ENCODE assay signal across 23 cellular contexts in the genomic region with DNA sequence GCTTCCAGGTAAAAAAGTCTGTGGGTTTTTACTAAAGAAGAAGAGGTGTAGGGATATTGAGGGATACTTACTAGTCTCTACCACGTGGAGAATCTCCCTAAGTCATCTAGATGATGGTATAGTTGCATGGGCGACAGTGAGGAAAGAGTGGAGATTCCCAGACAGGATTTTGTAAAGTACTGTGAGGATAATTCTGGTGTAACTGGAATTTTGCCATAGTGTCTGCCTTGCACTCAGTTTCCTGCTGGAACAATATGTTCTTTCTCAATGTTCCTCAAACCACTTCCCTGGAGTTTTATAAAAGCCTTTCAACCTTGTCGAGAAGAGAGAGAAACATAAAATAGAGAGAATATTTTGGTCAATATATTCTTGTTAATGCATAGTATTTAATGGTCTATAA.
A peak's percentile ranks its signal among the peaks of the same experiment; 100 is the strongest.
DNase-seq lines count a peak whose midpoint lies in the region; ATAC-seq and TF ChIP-seq lines count a peak whose summit lies in the region.
"Had no signal": no experiment of that assay in that cellular context is flagged by ENCODE, and none has a peak within 500 bp of the region (broad histone marks: within the 10 kb centered on the region; RNA-seq: fewer than 3 reads in every experiment).

No MANE protein-coding gene starts in this region.

- H3F3A ChIP-seq in MM.1S (ENCODE audit: insufficient read depth, low read length), result no peaks in the 10 kb centered on the region

- H3K9me3 ChIP-seq in heart left ventricle, result no peaks in the 10 kb centered on the region
- H3K9me3 ChIP-seq in left ventricle myocardium inferior (replicated peaks), result no peaks in the 10 kb centered on the region
- no peaks in the 10 kb centered on the region for H3K9me3 ChIP-seq in hepatocyte (ENCODE audit: low read depth)
- H3K9me3 ChIP-seq in skeletal muscle satellite cell (replicated peaks; ENCODE audit: low read length), result no peaks in the 10 kb centered on the region
- H3K9me3 ChIP-seq in uterus, result no peaks in the 10 kb centered on the region
- H3K9me3 ChIP-seq in MM.1S (replicated peaks; ENCODE audit: insufficient read depth, low read length), result no peaks in the 10 kb centered on the region
- H3K9me3 ChIP-seq: stomach, thyroid gland had no signal

- H3K9me2 ChIP-seq in hepatocyte (replicated peaks; ENCODE audit: insufficient read depth) (no peaks in the 10 kb centered on the region), MM.1S (replicated peaks; ENCODE audit: insufficient read depth, low read length) (no peaks in the 10 kb centered on the region)

- no peak for TF ChIP-seq CTCF in heart left ventricle (IDR thresholded peaks at IDR 0.05)
- no peak for TF ChIP-seq CTCF in left ventricle myocardium inferior (IDR thresholded peaks at IDR 0.05; ENCODE audit: borderline replicate concordance)
- TF ChIP-seq CTCF in epithelial cell of esophagus (IDR thresholded peaks at IDR 0.05; ENCODE audit: insufficient read depth, low read depth, low read length, missing control alignments), result no peak
- TF ChIP-seq CTCF in hepatocyte (IDR thresholded peaks at IDR 0.05; ENCODE audit: poor library complexity), result no peak
- TF ChIP-seq CTCF in uterus (IDR thresholded peaks at IDR 0.05), result no peak
- TF ChIP-seq CTCF in MM.1S (IDR thresholded peaks at IDR 0.05; ENCODE audit: low read length), result no peak

- peak in 3 of 4 donors; percentile 13 to 61 (median 20) for ATAC-seq in heart left ventricle
- ATAC-seq in HG02642 (IDR thresholded peaks at IDR 0.05; ENCODE audit: poor library complexity, unreplicated experiment), result no peak
- ATAC-seq: activated CD4-positive, CD25-positive, alpha-beta regulatory T cell treated with anti-CD3 and anti-CD28 coated beads, Interleukin-2, amount 50 U/mL, for 24 hours; activated T-cell treated with anti-CD3 and anti-CD28 coated beads, Interleukin-2, amount 50 U/mL, for 72 hours; foreskin keratinocyte had no signal

- TF ChIP-seq POLR2A in heart left ventricle (IDR thresholded peaks at IDR 0.05) (no peak), uterus (IDR thresholded peaks at IDR 0.05) (no peak)

- no peaks in the 10 kb centered on the region for H4K20me1 ChIP-seq in hepatocyte (ENCODE audit: insufficient read depth, poor library complexity, severe bottlenecking)
- no peaks in the 10 kb centered on the region for H4K20me1 ChIP-seq in MM.1S (ENCODE audit: insufficient read depth, low read length)

- WGBS in heart left ventricle, 4 donors, result 36 to 62% (median 48%) methylated on average over 3 of the region's 3 CpGs
- 78% methylated on average over 3 of the region's 3 CpGs for WGBS in hepatocyte (ENCODE audit: low lambda C conversion rate, missing lambda C conversion rate)

- no peak overlapping the region for H3K9ac ChIP-seq in skeletal muscle satellite cell (ENCODE audit: low read depth, low read length)
- no peak overlapping the region for H3K9ac ChIP-seq in MM.1S (ENCODE audit: low read length)

- H3K36me3 ChIP-seq in heart left ventricle (no peaks in the 10 kb centered on the region), left ventricle myocardium inferior (no peaks in the 10 kb centered on the region), hepatocyte (replicated peaks; ENCODE audit: insufficient read depth, low read depth) (no peaks in the 10 kb centered on the region), skeletal muscle satellite cell (ENCODE audit: insufficient read depth, low read length) (no peaks in the 10 kb centered on the region), uterus (no peaks in the 10 kb centered on the region), MM.1S (replicated peaks; ENCODE audit: insufficient read depth, low read length) (no peaks in the 10 kb centered on the region)
- H3K36me3 ChIP-seq: stomach, thyroid gland had no signal

- H3K4me3 ChIP-seq in heart left ventricle (no peak overlapping the region), left ventricle myocardium inferior (no peak overlapping the region), epithelial cell of esophagus (ENCODE audit: low read length) (no peak overlapping the region), hepatocyte (no peak overlapping the region), skeletal muscle satellite cell (ENCODE audit: low read length) (no peak overlapping the region), uterus (no peak overlapping the region), MM.1S (ENCODE audit: low read length) (no peak overlapping the region)
- H3K4me3 ChIP-seq: SK-N-MC, stomach, thyroid gland had no signal

- H3K4me2 ChIP-seq in hepatocyte, result no peak overlapping the region
- peak overlapping the region; percentile 4 for H3K4me2 ChIP-seq in skeletal muscle satellite cell (ENCODE audit: low read length)
- no peak overlapping the region for H3K4me2 ChIP-seq in MM.1S (ENCODE audit: low read depth, low read length)

- DNase-seq in heart left ventricle (no peak), left ventricle myocardium inferior (no peak), epithelial cell of esophagus (ENCODE audit: low read depth) (peak; percentile 13), hepatocyte (ENCODE audit: low spot score) (no peak), uterus (no peak), MM.1S (no peak)
- DNase-seq: activated CD4-positive, alpha-beta T cell treated with anti-CD3 and anti-CD28 coated beads, Interleukin-2, amount 50 U/mL, for 48 hours; activated naive CD4-positive, alpha-beta T cell; activated T-cell treated with anti-CD3 and anti-CD28 coated beads, Interleukin-2, amount 50 U/mL, for 72 hours; CD4-positive, CD25-positive, alpha-beta regulatory T cell; foreskin keratinocyte; NCI-H1105; NCI-H187 treated with DMSO at 0.1 percent for 48 hours; NCI-H524; OCI-M1; stimulated activated CD4-positive, alpha-beta T cell treated with anti-CD3 and anti-CD28 coated beads, Interleukin-12 subunit alpha, Interleukin-12 subunit beta, amount 100 ng/mL, for 4 hours; stimulated activated CD4-positive, alpha-beta T cell treated with anti-CD3 and anti-CD28 coated beads, Interleukin-2, amount 100 ng/mL, for 48 hours; stomach; thyroid gland had no signal

- H3K27ac ChIP-seq in heart left ventricle (peak overlapping the region in 1 of 12 donors; percentile 16), left ventricle myocardium inferior (replicated peaks) (no peak overlapping the region), hepatocyte (peak overlapping the region; percentile 52), uterus (no peak overlapping the region), MM.1S (ENCODE audit: low read length) (no peak overlapping the region)
- H3K27ac ChIP-seq: foreskin keratinocyte, SK-N-MC, stomach, thyroid gland had no signal

- intact Hi-C loops in heart left ventricle (cut with DNase I) (loop anchor here in 3 of 10 donors (10.0 kb wide), 3 partner anchors 93 to 793 kb away; a partner anchor contains a TSS), left ventricle myocardium inferior (cut with micrococcal nuclease) (loop anchor here (10.0 kb wide), 1 partner anchor 203 kb away; no protein-coding TSS in a partner anchor), uterus (cut with DNase I; ENCODE audit: low total_unique reads) (no loop called here)

- no peak overlapping the region for H2AFZ ChIP-seq in hepatocyte
- H2AFZ ChIP-seq in MM.1S (ENCODE audit: low read length), result no peak overlapping the region

- H3K27me3 ChIP-seq in heart left ventricle (no peaks in the 10 kb centered on the region), left ventricle myocardium inferior (ENCODE audit: low read depth) (no peaks in the 10 kb centered on the region), hepatocyte (no peaks in the 10 kb centered on the region), skeletal muscle satellite cell (ENCODE audit: control insufficient read depth, insufficient read depth, low read length) (no peaks in the 10 kb centered on the region), uterus (no peaks in the 10 kb centered on the region), MM.1S (replicated peaks; ENCODE audit: insufficient read depth, low read length) (no peaks in the 10 kb centered on the region)
- H3K27me3 ChIP-seq: foreskin keratinocyte, stomach, thyroid gland had no signal

- H3K79me2 ChIP-seq in hepatocyte (no peaks in the 10 kb centered on the region), MM.1S (ENCODE audit: low read length) (no peaks in the 10 kb centered on the region)

- H3K4me1 ChIP-seq in heart left ventricle, result peaks cover 0 to 11% (median 0%) of the 10 kb centered on the region in 12 donors
- H3K4me1 ChIP-seq in left ventricle myocardium inferior, result peaks cover 13% of the 10 kb centered on the region
- H3K4me1 ChIP-seq in hepatocyte (ENCODE audit: insufficient read depth), result no peaks in the 10 kb centered on the region
- peaks cover 60% of the 10 kb centered on the region for H3K4me1 ChIP-seq in skeletal muscle satellite cell (ENCODE audit: control insufficient read depth, insufficient read depth, low read length)
- no peaks in the 10 kb centered on the region for H3K4me1 ChIP-seq in uterus
- no peaks in the 10 kb centered on the region for H3K4me1 ChIP-seq in MM.1S (ENCODE audit: low read length)
- H3K4me1 ChIP-seq: foreskin keratinocyte, thyroid gland had no signal
